Comparison of ENCODE assay signal across 1 cellular context in the genomic region with DNA sequence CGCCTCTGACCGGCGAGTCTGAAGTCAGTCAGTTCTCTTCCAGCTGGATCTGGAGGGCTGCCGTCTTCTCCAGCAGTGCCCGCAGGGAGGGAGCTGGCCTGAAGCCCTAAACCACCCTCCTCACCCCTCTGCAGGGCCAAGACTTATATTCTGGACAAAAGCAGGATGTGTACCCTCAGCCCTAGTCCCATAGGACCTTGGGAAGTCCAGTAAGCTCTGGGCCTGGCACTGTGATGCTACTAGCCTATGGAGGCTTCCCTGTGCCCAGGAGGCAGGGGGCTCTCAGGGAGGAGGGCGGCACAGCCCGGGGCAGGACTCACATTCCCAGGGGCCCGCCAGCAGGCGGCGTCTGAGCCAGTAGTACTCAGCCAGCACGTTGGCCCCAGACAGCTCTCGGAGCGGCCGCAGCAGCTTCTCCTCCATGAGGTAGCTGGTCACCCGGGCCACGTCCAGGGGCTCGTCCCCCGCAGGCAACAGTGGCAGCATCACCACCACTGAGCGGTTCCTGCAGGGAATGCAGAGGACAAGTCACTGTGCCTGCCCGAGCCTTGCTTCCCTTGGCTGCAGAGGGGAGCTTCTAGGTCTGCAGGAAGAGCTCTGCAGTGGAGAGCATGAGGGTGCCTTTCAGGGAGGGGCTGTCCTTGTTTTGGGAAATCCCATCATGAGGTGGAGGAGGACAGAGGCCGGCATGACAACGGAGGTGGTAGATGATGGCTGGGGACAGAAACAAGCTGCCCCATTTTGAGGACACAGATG.
TF ChIP-seq lines count a peak whose summit lies in the region.

No MANE protein-coding gene starts in this region.

TF ChIP-seq in HepG2, 621 proteins besides CTCF, POLR2A, EP300 and RAD21 (continued from another document and continues in another):
- no peak for TF ChIP-seq ZNF256 (CRISPR knock-in tag; conservative IDR thresholded peaks at IDR 0.05)
- no peak; the same call in 1 of the 2 replicates for TF ChIP-seq FIP1L1 (IDR thresholded peaks at IDR 0.05; ENCODE audit: borderline replicate concordance, insufficient read depth, low read depth, low read length)
- TF ChIP-seq KDM4B (CRISPR knock-in tag; IDR thresholded peaks at IDR 0.05): 0 out of 2 replicates have a peak, but pooled peaks have one; percentile 81
- TF ChIP-seq TP53 (CRISPR knock-in tag; conservative IDR thresholded peaks at IDR 0.05): no peak
- TF ChIP-seq, protein P1, sequence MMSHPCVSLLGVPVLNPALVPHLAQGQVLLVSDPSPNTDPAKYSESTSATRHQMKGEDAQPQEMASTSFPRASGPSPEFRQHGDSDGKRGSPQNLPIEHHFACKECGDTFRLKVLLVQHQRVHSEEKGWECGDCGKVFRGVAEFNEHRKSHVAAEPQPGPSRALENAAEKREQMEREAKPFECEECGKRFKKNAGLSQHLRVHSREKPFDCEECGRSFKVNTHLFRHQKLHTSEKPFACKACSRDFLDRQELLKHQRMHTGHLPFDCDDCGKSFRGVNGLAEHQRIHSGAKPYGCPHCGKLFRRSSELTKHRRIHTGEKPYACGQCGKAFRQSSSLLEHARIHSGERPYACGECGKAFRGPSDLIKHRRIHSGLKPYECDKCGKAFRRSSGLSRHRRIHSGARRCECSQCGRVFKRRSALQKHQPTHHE (CRISPR knock-in tag; IDR thresholded peaks at IDR 0.05; ENCODE audit: borderline replicate concordance): no peak
- no peak for TF ChIP-seq ZNF3 (CRISPR knock-in tag; IDR thresholded peaks at IDR 0.05)
- no peak for TF ChIP-seq KLF9 (CRISPR knock-in tag; IDR thresholded peaks at IDR 0.05; ENCODE audit: low read depth)
- TF ChIP-seq ARNTL (CRISPR knock-in tag; IDR thresholded peaks at IDR 0.05): peak; percentile 68; the same call in 1 of the 2 replicates
- 0 out of 2 replicates have a peak, but pooled peaks have one; percentile 43 for TF ChIP-seq ZSCAN25 (CRISPR knock-in tag; IDR thresholded peaks at IDR 0.05)
- TF ChIP-seq, protein P2, sequence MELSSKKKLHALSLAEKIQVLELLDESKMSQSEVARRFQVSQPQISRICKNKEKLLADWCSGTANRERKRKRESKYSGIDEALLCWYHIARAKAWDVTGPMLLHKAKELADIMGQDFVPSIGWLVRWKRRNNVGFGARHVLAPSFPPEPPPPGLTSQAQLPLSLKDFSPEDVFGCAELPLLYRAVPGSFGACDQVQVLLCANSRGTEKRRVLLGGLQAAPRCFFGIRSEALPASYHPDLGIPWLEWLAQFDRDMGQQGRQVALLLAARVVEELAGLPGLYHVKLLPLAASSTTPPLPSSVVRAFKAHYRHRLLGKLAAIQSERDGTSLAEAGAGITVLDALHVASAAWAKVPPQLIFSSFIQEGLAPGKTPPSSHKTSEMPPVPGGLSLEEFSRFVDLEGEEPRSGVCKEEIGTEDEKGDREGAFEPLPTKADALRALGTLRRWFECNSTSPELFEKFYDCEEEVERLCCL (CRISPR knock-in tag; IDR thresholded peaks at IDR 0.05; ENCODE audit: borderline replicate concordance): 0 out of 2 replicates have a peak, but pooled peaks have one; percentile 70
- TF ChIP-seq HHEX (CRISPR knock-in tag; IDR thresholded peaks at IDR 0.05): no peak
- no peak for TF ChIP-seq SMYD3 (CRISPR knock-in tag; IDR thresholded peaks at IDR 0.05)
- TF ChIP-seq ZNF607 (CRISPR knock-in tag; IDR thresholded peaks at IDR 0.05; ENCODE audit: borderline replicate concordance): no peak
- TF ChIP-seq, protein P3, sequence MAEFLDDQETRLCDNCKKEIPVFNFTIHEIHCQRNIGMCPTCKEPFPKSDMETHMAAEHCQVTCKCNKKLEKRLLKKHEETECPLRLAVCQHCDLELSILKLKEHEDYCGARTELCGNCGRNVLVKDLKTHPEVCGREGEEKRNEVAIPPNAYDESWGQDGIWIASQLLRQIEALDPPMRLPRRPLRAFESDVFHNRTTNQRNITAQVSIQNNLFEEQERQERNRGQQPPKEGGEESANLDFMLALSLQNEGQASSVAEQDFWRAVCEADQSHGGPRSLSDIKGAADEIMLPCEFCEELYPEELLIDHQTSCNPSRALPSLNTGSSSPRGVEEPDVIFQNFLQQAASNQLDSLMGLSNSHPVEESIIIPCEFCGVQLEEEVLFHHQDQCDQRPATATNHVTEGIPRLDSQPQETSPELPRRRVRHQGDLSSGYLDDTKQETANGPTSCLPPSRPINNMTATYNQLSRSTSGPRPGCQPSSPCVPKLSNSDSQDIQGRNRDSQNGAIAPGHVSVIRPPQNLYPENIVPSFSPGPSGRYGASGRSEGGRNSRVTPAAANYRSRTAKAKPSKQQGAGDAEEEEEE (CRISPR knock-in tag; IDR thresholded peaks at IDR 0.05; ENCODE audit: borderline replicate concordance): peak; percentile 79; the same call in 1 of the 2 replicates
- no peak for TF ChIP-seq FOXA3 (CRISPR knock-in tag; IDR thresholded peaks at IDR 0.05)
- no peak for TF ChIP-seq ZNF841 (CRISPR knock-in tag; IDR thresholded peaks at IDR 0.05; ENCODE audit: borderline replicate concordance)
- TF ChIP-seq, protein P4, sequence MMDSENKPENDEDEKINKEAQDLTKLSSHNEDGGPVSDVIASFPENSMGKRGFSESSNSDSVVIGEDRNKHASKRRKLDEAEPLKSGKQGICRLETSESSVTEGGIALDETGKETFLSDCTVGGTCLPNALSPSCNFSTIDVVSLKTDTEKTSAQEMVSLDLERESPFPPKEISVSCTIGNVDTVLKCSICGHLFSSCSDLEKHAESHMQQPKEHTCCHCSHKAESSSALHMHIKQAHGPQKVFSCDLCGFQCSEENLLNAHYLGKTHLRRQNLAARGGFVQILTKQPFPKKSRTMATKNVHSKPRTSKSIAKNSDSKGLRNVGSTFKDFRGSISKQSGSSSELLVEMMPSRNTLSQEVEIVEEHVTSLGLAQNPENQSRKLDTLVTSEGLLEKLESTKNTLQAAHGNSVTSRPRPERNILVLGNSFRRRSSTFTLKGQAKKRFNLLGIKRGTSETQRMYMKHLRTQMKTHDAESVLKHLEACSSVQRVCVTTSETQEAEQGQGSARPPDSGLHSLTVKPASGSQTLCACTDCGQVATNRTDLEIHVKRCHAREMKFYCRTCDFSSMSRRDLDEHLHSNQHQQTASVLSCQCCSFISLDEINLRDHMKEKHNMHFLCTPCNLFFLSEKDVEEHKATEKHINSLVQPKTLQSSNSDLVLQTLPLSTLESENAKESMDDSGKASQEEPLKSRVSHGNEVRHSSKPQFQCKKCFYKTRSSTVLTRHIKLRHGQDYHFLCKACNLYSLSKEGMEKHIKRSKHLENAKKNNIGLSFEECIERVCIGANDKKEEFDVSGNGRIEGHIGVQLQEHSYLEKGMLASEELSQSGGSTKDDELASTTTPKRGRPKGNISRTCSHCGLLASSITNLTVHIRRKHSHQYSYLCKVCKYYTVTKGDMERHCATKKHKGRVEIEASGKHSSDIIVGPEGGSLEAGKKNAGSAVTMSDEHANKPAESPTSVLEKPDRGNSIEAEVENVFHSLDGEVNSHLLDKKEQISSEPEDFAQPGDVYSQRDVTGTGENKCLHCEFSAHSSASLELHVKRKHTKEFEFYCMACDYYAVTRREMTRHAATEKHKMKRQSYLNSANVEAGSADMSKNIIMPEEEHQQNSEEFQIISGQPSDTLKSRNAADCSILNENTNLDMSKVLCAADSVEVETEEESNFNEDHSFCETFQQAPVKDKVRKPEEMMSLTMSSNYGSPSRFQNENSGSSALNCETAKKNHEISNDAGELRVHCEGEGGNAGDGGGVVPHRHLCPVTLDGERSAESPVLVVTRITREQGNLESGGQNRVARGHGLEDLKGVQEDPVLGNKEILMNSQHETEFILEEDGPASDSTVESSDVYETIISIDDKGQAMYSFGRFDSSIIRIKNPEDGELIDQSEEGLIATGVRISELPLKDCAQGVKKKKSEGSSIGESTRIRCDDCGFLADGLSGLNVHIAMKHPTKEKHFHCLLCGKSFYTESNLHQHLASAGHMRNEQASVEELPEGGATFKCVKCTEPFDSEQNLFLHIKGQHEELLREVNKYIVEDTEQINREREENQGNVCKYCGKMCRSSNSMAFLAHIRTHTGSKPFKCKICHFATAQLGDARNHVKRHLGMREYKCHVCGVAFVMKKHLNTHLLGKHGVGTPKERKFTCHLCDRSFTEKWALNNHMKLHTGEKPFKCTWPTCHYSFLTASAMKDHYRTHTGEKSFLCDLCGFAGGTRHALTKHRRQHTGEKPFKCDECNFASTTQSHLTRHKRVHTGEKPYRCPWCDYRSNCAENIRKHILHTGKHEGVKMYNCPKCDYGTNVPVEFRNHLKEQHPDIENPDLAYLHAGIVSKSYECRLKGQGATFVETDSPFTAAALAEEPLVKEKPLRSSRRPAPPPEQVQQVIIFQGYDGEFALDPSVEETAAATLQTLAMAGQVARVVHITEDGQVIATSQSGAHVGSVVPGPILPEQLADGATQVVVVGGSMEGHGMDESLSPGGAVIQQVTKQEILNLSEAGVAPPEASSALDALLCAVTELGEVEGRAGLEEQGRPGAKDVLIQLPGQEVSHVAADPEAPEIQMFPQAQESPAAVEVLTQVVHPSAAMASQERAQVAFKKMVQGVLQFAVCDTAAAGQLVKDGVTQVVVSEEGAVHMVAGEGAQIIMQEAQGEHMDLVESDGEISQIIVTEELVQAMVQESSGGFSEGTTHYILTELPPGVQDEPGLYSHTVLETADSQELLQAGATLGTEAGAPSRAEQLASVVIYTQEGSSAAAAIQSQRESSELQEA (CRISPR knock-in tag; IDR thresholded peaks at IDR 0.05; ENCODE audit: not compliant biosample characterization): no peak
- TF ChIP-seq SALL2 (CRISPR knock-in tag; IDR thresholded peaks at IDR 0.05): no peak
- no peak for TF ChIP-seq ZNF839 (CRISPR knock-in tag; IDR thresholded peaks at IDR 0.05; ENCODE audit: borderline replicate concordance)
- TF ChIP-seq XRCC5 (optimal IDR thresholded peaks at IDR 0.05; ENCODE audit: low read length): peak; percentile 98
- 0 out of 2 replicates have a peak, but pooled peaks have one; percentile 55 for TF ChIP-seq ZFYVE20 (CRISPR knock-in tag; IDR thresholded peaks at IDR 0.05; ENCODE audit: borderline replicate concordance, low read depth)
- TF ChIP-seq TEAD2 (CRISPR knock-in tag; IDR thresholded peaks at IDR 0.05): 0 out of 2 replicates have a peak, but pooled peaks have one; percentile 42
- peak; percentile 62; the same call in 1 of the 2 replicates for TF ChIP-seq ZNF788 (CRISPR knock-in tag; IDR thresholded peaks at IDR 0.05; ENCODE audit: borderline replicate concordance)
- no peak for TF ChIP-seq TRIM24 (CRISPR knock-in tag; IDR thresholded peaks at IDR 0.05)
- no peak for TF ChIP-seq ZNF34 (CRISPR knock-in tag; IDR thresholded peaks at IDR 0.05; ENCODE audit: borderline replicate concordance)
- TF ChIP-seq, protein P5, sequence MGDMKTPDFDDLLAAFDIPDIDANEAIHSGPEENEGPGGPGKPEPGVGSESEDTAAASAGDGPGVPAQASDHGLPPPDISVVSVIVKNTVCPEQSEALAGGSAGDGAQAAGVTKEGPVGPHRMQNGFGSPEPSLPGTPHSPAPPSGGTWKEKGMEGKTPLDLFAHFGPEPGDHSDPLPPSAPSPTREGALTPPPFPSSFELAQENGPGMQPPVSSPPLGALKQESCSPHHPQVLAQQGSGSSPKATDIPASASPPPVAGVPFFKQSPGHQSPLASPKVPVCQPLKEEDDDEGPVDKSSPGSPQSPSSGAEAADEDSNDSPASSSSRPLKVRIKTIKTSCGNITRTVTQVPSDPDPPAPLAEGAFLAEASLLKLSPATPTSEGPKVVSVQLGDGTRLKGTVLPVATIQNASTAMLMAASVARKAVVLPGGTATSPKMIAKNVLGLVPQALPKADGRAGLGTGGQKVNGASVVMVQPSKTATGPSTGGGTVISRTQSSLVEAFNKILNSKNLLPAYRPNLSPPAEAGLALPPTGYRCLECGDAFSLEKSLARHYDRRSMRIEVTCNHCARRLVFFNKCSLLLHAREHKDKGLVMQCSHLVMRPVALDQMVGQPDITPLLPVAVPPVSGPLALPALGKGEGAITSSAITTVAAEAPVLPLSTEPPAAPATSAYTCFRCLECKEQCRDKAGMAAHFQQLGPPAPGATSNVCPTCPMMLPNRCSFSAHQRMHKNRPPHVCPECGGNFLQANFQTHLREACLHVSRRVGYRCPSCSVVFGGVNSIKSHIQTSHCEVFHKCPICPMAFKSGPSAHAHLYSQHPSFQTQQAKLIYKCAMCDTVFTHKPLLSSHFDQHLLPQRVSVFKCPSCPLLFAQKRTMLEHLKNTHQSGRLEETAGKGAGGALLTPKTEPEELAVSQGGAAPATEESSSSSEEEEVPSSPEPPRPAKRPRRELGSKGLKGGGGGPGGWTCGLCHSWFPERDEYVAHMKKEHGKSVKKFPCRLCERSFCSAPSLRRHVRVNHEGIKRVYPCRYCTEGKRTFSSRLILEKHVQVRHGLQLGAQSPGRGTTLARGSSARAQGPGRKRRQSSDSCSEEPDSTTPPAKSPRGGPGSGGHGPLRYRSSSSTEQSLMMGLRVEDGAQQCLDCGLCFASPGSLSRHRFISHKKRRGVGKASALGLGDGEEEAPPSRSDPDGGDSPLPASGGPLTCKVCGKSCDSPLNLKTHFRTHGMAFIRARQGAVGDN (CRISPR knock-in tag; IDR thresholded peaks at IDR 0.05): peak; percentile 85
- no peak for TF ChIP-seq PHF21A (CRISPR knock-in tag; IDR thresholded peaks at IDR 0.05)
- TF ChIP-seq, protein P6, sequence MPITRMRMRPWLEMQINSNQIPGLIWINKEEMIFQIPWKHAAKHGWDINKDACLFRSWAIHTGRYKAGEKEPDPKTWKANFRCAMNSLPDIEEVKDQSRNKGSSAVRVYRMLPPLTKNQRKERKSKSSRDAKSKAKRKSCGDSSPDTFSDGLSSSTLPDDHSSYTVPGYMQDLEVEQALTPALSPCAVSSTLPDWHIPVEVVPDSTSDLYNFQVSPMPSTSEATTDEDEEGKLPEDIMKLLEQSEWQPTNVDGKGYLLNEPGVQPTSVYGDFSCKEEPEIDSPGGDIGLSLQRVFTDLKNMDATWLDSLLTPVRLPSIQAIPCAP (CRISPR knock-in tag; IDR thresholded peaks at IDR 0.05; ENCODE audit: low read depth): no peak
- TF ChIP-seq, protein P7, sequence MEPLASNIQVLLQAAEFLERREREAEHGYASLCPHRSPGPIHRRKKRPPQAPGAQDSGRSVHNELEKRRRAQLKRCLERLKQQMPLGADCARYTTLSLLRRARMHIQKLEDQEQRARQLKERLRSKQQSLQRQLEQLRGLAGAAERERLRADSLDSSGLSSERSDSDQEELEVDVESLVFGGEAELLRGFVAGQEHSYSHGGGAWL (CRISPR knock-in tag; IDR thresholded peaks at IDR 0.05): peak; percentile 13; the same call in 1 of the 2 replicates
- no peak for TF ChIP-seq JUND (CRISPR knock-in tag; IDR thresholded peaks at IDR 0.05)
- TF ChIP-seq ZNF614 (CRISPR knock-in tag; IDR thresholded peaks at IDR 0.05; ENCODE audit: borderline replicate concordance): peak; percentile 64; the same call in 1 of the 2 replicates
- TF ChIP-seq, protein P8, sequence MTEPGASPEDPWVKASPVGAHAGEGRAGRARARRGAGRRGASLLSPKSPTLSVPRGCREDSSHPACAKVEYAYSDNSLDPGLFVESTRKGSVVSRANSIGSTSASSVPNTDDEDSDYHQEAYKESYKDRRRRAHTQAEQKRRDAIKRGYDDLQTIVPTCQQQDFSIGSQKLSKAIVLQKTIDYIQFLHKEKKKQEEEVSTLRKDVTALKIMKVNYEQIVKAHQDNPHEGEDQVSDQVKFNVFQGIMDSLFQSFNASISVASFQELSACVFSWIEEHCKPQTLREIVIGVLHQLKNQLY (CRISPR knock-in tag; IDR thresholded peaks at IDR 0.05): no peak
- TF ChIP-seq, protein P9, sequence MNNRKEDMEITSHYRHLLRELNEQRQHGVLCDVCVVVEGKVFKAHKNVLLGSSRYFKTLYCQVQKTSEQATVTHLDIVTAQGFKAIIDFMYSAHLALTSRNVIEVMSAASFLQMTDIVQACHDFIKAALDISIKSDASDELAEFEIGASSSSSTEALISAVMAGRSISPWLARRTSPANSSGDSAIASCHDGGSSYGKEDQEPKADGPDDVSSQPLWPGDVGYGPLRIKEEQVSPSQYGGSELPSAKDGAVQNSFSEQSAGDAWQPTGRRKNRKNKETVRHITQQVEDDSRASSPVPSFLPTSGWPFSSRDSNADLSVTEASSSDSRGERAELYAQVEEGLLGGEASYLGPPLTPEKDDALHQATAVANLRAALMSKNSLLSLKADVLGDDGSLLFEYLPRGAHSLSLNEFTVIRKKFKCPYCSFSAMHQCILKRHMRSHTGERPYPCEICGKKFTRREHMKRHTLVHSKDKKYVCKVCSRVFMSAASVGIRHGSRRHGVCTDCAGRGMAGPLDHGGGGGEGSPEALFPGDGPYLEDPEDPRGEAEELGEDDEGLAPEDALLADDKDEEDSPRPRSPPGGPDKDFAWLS (CRISPR knock-in tag; IDR thresholded peaks at IDR 0.05; ENCODE audit: borderline replicate concordance): peak; percentile 88; the same call in 1 of the 2 replicates
- no peak for TF ChIP-seq KAT7 (CRISPR knock-in tag; IDR thresholded peaks at IDR 0.05; ENCODE audit: borderline replicate concordance)
